Comparison of ENCODE assay signal across 9 cellular contexts in genomic region chr1:63366915-63367217, GRCh38. TPM values are rescaled to one million over a fixed set of nuclear protein-coding genes. Genes with fewer than 3 reads are reported as not detected.
DNase-seq lines count a peak whose midpoint lies in the region; ATAC-seq and TF ChIP-seq lines count a peak whose summit lies in the region.
"Had no signal": no experiment of that assay in that cellular context is flagged by ENCODE, and none has a peak within 500 bp of the region (broad histone marks: within the 10 kb centered on the region; RNA-seq: fewer than 3 reads in every experiment).

No MANE protein-coding gene starts in this region.

- intact Hi-C loops in breast epithelium (cut with DNase I; ENCODE audit: low total_unique reads): no loop called here

- H3K4me3 ChIP-seq in AG04449 (ENCODE audit: low read depth, low read length) (peak overlapping the region; percentile 97), HL-60 (replicated peaks; ENCODE audit: insufficient read depth, low read length) (peak overlapping the region; percentile 90), breast epithelium (peak overlapping the region; percentile 58 to 92 (median 77)), muscle layer of colon (ENCODE audit: low read depth in 1 of 2, low read length in 2 of 2) (peak overlapping the region; percentile 37 to 88)

- no peak overlapping the region for H3K9ac ChIP-seq in muscle layer of colon (ENCODE audit: low read length)

- ATAC-seq in GM19455 (IDR thresholded peaks at IDR 0.05; ENCODE audit: unreplicated experiment): no peak

- DNase-seq in AG04449 (ENCODE audit: low read depth, low spot score): no peak
- DNase-seq in HL-60 (ENCODE audit: low read depth in 1 of 2, low spot score in 1 of 2): no peak
- no peak for DNase-seq in breast epithelium (ENCODE audit: low spot score in 2 of 2)
- no peak for DNase-seq in inferior parietal cortex (ENCODE audit: extremely low spot score)
- DNase-seq in A172 (ENCODE audit: low spot score): no peak
- no peak for DNase-seq in Kasumi-1 (lab: John Stamatoyannopoulos, UW)

- H3K4me1 ChIP-seq in breast epithelium: peaks cover 0 to 4% of the 10 kb centered on the region in 2 donors
- H3K4me1 ChIP-seq in muscle layer of colon (ENCODE audit: insufficient read depth, low read length): peaks cover 4% of the 10 kb centered on the region

- H3K27me3 ChIP-seq in HL-60 (ENCODE audit: insufficient read depth, poor library complexity, severe bottlenecking): no peaks in the 10 kb centered on the region
- H3K27me3 ChIP-seq in breast epithelium: no peaks in the 10 kb centered on the region
- H3K27me3 ChIP-seq in muscle layer of colon (ENCODE audit: control insufficient read depth in 1 of 2, insufficient read depth in 2 of 2, low read length in 2 of 2): no peaks in the 10 kb centered on the region

- H3K27ac ChIP-seq in HL-60 (replicated peaks): peak overlapping the region; percentile 35
- peak overlapping the region; percentile 81 to 86 for H3K27ac ChIP-seq in breast epithelium
- peak overlapping the region; percentile 26 for H3K27ac ChIP-seq in muscle layer of colon (ENCODE audit: low read depth, low read length)

- H3K9me3 ChIP-seq in breast epithelium (no peaks in the 10 kb centered on the region), muscle layer of colon (ENCODE audit: low read length) (no peaks in the 10 kb centered on the region)

- TF ChIP-seq POLR2A in breast epithelium (IDR thresholded peaks at IDR 0.05): no peak

- CTCF ChIA-PET in AG04449 (lab: Yijun Ruan, JAX): no interaction called here

- no peaks in the 10 kb centered on the region for H3K36me3 ChIP-seq in breast epithelium
- no peaks in the 10 kb centered on the region for H3K36me3 ChIP-seq in muscle layer of colon (ENCODE audit: insufficient read depth, low read length)

- POLR2A ChIA-PET in AG04449 (lab: Yijun Ruan, JAX): no interaction called here

- TF ChIP-seq CTCF in AG04449 (IDR thresholded peaks at IDR 0.05; ENCODE audit: insufficient read depth, low read length, missing control alignments) (no peak), HL-60 (IDR thresholded peaks at IDR 0.05; ENCODE audit: insufficient read depth, low read length) (no peak), breast epithelium (IDR thresholded peaks at IDR 0.05) (no peak)

RNA-seq across cellular contexts. Expression of gene ALG6, which starts 0.6 kb away (rescaled TPM):
- total RNA-seq in breast epithelium: 10 to 100 TPM in 2 of 3 donors, 1 to 10 TPM in 1; 8.8 to 17.7 (median 14.1) TPM
- total RNA-seq in A172 (2014; rRNA removed; shearing (Covaris generic)): 19.5 and 20.0 TPM in 2 replicates

RNA-seq across cellular contexts. Expression of gene FOXD3, which starts 44.5 kb away (rescaled TPM):
- total RNA-seq in breast epithelium: not detected
- total RNA-seq in A172 (2014; rRNA removed; shearing (Covaris generic)): 0.17 TPM in 1 of 2 replicates, not detected in the other
- total RNA-seq: renal cortical epithelial cell had no signal

Comparison
In these comparisons a context has a peak if more than half of its experiments do, and no peak if none do; other contexts are left out.
1. H3K27ac ChIP-seq: peak in every context shown above with its lines; median percentile 84 in breast epithelium; 35 in HL-60; 26 in muscle layer of colon.